2 cellular contexts compared by ENCODE assay signal in the genomic region with DNA sequence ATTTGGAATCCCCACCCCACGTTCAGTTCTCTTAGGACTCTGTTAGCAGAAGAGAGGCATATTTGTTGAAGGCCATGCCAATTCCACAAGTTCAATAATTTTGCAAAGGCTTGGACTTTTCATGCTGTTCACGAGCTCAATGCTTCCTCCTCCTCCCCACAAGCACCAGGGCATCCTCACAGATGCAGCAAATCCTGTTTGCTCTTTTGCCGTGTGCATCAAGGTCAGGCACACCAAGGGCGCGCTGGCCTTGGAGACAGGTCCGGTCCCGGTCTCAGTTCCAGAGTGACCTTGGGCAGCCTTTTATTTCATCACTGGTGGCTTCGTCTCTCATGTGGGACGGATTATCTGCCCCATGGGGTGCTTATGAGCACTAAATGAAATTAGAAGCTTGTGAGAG.
TF ChIP-seq lines count a peak whose summit lies in the region.

No MANE protein-coding gene starts in this region.

TF ChIP-seq in IMR-90, 13 proteins besides CTCF, POLR2A, EP300 and RAD21:
- TF ChIP-seq, protein P1, sequence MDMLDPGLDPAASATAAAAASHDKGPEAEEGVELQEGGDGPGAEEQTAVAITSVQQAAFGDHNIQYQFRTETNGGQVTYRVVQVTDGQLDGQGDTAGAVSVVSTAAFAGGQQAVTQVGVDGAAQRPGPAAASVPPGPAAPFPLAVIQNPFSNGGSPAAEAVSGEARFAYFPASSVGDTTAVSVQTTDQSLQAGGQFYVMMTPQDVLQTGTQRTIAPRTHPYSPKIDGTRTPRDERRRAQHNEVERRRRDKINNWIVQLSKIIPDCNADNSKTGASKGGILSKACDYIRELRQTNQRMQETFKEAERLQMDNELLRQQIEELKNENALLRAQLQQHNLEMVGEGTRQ (IDR thresholded peaks at IDR 0.05; ENCODE audit: low read depth, low read length) = no peak
- TF ChIP-seq NFE2L2 (IDR thresholded peaks at IDR 0.05; ENCODE audit: low read depth, low read length) (no peak), RFX5 (IDR thresholded peaks at IDR 0.05; ENCODE audit: low read depth, low read length) (no peak), MAFK (IDR thresholded peaks at IDR 0.05; ENCODE audit: low read depth, low read length) (no peak), CEBPB (IDR thresholded peaks at IDR 0.05; ENCODE audit: low read depth, low read length) (no peak), MXI1 (IDR thresholded peaks at IDR 0.05; ENCODE audit: borderline replicate concordance, low read depth, low read length) (no peak), MAZ (IDR thresholded peaks at IDR 0.05; ENCODE audit: borderline replicate concordance, low read depth, low read length) (no peak), RCOR1 (IDR thresholded peaks at IDR 0.05; ENCODE audit: insufficient replicate concordance, low read length) (no peak), SMC3 (IDR thresholded peaks at IDR 0.05; ENCODE audit: low read depth, low read length) (no peak), FOS (IDR thresholded peaks at IDR 0.05; ENCODE audit: low read depth, low read length) (no peak), BHLHE40 (IDR thresholded peaks at IDR 0.05; ENCODE audit: low read depth, low read length) (no peak), CHD1 (IDR thresholded peaks at IDR 0.05; ENCODE audit: low read depth, low read length) (no peak)
- TF ChIP-seq, protein P2, sequence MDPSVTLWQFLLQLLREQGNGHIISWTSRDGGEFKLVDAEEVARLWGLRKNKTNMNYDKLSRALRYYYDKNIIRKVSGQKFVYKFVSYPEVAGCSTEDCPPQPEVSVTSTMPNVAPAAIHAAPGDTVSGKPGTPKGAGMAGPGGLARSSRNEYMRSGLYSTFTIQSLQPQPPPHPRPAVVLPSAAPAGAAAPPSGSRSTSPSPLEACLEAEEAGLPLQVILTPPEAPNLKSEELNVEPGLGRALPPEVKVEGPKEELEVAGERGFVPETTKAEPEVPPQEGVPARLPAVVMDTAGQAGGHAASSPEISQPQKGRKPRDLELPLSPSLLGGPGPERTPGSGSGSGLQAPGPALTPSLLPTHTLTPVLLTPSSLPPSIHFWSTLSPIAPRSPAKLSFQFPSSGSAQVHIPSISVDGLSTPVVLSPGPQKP (IDR thresholded peaks at IDR 0.05; ENCODE audit: borderline replicate concordance, low read depth, low read length) = no peak

TF ChIP-seq in HEK293T, 16 proteins besides CTCF, POLR2A, EP300 and RAD21 (continued from another document):
- no peak for TF ChIP-seq BHLHE40 (IDR thresholded peaks at IDR 0.05; ENCODE audit: borderline replicate concordance)
- no peak for TF ChIP-seq FOXM1 (IDR thresholded peaks at IDR 0.05; ENCODE audit: borderline replicate concordance)
- no peak for TF ChIP-seq SP1 (IDR thresholded peaks at IDR 0.05)
